Comparison of ENCODE assay signal across 21 cellular contexts in the genomic region with DNA sequence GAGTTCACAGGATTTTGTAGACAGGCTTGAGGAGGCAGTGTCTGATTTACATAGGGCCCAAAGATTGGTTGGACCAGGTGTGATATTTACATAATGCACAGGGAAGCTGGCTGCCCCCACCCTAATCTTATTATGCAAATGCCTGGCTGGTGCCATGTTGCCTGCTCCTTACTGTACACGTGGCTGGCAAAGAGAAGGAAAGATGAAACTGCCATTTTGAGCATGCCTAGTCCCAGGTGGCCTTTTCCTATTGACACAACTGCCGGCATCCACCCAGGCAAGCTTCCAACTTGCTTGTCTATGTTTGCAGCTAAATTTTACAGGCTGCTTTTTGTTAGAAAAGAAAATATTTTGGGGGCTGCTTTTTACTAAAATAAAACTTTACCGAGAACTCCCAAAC.
DNase-seq lines count a peak whose midpoint lies in the region; TF ChIP-seq lines count a peak whose summit lies in the region.
"Had no signal": no experiment of that assay in that cellular context is flagged by ENCODE, and none has a peak within 500 bp of the region (broad histone marks: within the 10 kb centered on the region; RNA-seq: fewer than 3 reads in every experiment).

No MANE protein-coding gene starts in this region.

- H3K27me3 Mint-ChIP-seq in activated CD4-positive, alpha-beta T cell treated with anti-CD3 and anti-CD28 coated beads, Interleukin-2, amount 10 ng/mL, durations not matched to agents 7 days and 5 days = peaks cover 13% of the 10 kb centered on the region

- H3K4me3 Mint-ChIP-seq in activated CD4-positive, alpha-beta T cell treated with anti-CD3 and anti-CD28 coated beads, Interleukin-2, amount 10 ng/mL, durations not matched to agents 7 days and 5 days = no peak overlapping the region
- H3K4me3 Mint-ChIP-seq: activated naive CD4-positive, alpha-beta T cell treated with anti-CD3 and anti-CD28 coated beads, Interleukin-2, amount 50 U/mL, for 24 hours; activated T-cell treated with anti-CD3 and anti-CD28 coated beads, Interleukin-2, amount 50 U/mL, for 72 hours; natural killer cell; stimulated activated naive CD8-positive, alpha-beta T cell treated with anti-CD3 and anti-CD28 coated beads, Interleukin-15, Interleukin-2, amounts not matched to agents 100 ng/mL and 50 ng/mL, for 24 hours; T-helper 17 cell had no signal

- no peaks in the 10 kb centered on the region for H3K27me3 ChIP-seq in ascending aorta
- H3K27me3 ChIP-seq: esophagus squamous epithelium, transverse colon had no signal

- no peaks in the 10 kb centered on the region for H3K4me1 ChIP-seq in ascending aorta
- H3K4me1 ChIP-seq: esophagus squamous epithelium, psoas muscle, transverse colon had no signal

- no peaks in the 10 kb centered on the region for H3K36me3 Mint-ChIP-seq in activated CD4-positive, alpha-beta T cell treated with anti-CD3 and anti-CD28 coated beads, Interleukin-2, amount 10 ng/mL, durations not matched to agents 7 days and 5 days (ENCODE audit: low read depth)
- H3K36me3 Mint-ChIP-seq: activated naive CD4-positive, alpha-beta T cell treated with anti-CD3 and anti-CD28 coated beads, Interleukin-2, amount 50 U/mL, for 24 hours; natural killer cell had no signal

- POLR2A ChIA-PET in activated CD4-positive, alpha-beta T cell treated with anti-CD3 and anti-CD28 coated beads, Interleukin-2, amount 10 ng/mL, durations not matched to agents 7 days and 5 days (lab: Charles Lee) = no interaction called here

- intact Hi-C loops in ascending aorta (cut with DNase I) = no loop called here

- H3K27ac ChIP-seq in VCaP = peak overlapping the region; percentile 26
- no peak overlapping the region for H3K27ac ChIP-seq in ascending aorta
- H3K27ac ChIP-seq: esophagus squamous epithelium, GM23248, psoas muscle, transverse colon had no signal

- H3K4me3 ChIP-seq in NB4 (ENCODE audit: low read depth, low read length) (no peak overlapping the region), ascending aorta (no peak overlapping the region)
- H3K4me3 ChIP-seq: esophagus squamous epithelium, GM23248, psoas muscle, transverse colon had no signal

- no peaks in the 10 kb centered on the region for H3K9me3 ChIP-seq in ascending aorta
- H3K9me3 ChIP-seq: esophagus squamous epithelium, psoas muscle, transverse colon had no signal

- no peak for TF ChIP-seq POLR2A in NB4 (IDR thresholded peaks at IDR 0.05; ENCODE audit: extremely low read depth, insufficient read length)

- H3K9me3 Mint-ChIP-seq in activated CD4-positive, alpha-beta T cell treated with anti-CD3 and anti-CD28 coated beads, Interleukin-2, amount 10 ng/mL, durations not matched to agents 7 days and 5 days = no peaks in the 10 kb centered on the region
- H3K9me3 Mint-ChIP-seq: activated naive CD4-positive, alpha-beta T cell treated with anti-CD3 and anti-CD28 coated beads, Interleukin-2, amount 50 U/mL, for 24 hours; activated T-cell treated with anti-CD3 and anti-CD28 coated beads, Interleukin-2, amount 50 U/mL, for 72 hours; stimulated activated naive CD8-positive, alpha-beta T cell treated with anti-CD3 and anti-CD28 coated beads, Interleukin-15, Interleukin-2, amounts not matched to agents 100 ng/mL and 50 ng/mL, for 24 hours had no signal

- TF ChIP-seq CTCF in NB4 (IDR thresholded peaks at IDR 0.05; ENCODE audit: low read depth, low read length) (no peak), VCaP (conservative IDR thresholded peaks at IDR 0.05) (no peak), ascending aorta (IDR thresholded peaks at IDR 0.05) (no peak)

- CTCF ChIA-PET in activated CD4-positive, alpha-beta T cell treated with anti-CD3 and anti-CD28 coated beads, Interleukin-2, amount 10 ng/mL, durations not matched to agents 7 days and 5 days (lab: Charles Lee) = no interaction called here

- H3K27ac Mint-ChIP-seq in activated CD4-positive, alpha-beta T cell treated with anti-CD3 and anti-CD28 coated beads, Interleukin-2, amount 10 ng/mL, durations not matched to agents 7 days and 5 days = no peak overlapping the region
- H3K27ac Mint-ChIP-seq: activated naive CD4-positive, alpha-beta T cell treated with anti-CD3 and anti-CD28 coated beads, Interleukin-2, amount 50 U/mL, for 24 hours; activated T-cell treated with anti-CD3 and anti-CD28 coated beads, Interleukin-2, amount 50 U/mL, for 72 hours; natural killer cell; stimulated activated naive CD8-positive, alpha-beta T cell treated with anti-CD3 and anti-CD28 coated beads, Interleukin-15, Interleukin-2, amounts not matched to agents 100 ng/mL and 50 ng/mL, for 24 hours; T-helper 17 cell had no signal

- DNase-seq in COR-L47 (lab: John Stamatoyannopoulos, UW) (peak; percentile 44), NB4 (ENCODE audit: low read depth) (peak; percentile 29), NCI-H524 (lab: John Stamatoyannopoulos, UW) (peak; percentile 73 to 86), hippocampal formation (lab: John Stamatoyannopoulos, UW) (no peak), ascending aorta (ENCODE audit: low spot score in 2 of 2) (no peak)
- DNase-seq in activated CD4-positive, alpha-beta T cell treated with anti-CD3 and anti-CD28 coated beads, Interleukin-2, amount 10 ng/mL, durations not matched to agents 7 days and 5 days = no peak
- DNase-seq in activated CD8-positive, alpha-beta memory T cell treated with anti-CD3 and anti-CD28 coated beads, Interleukin-2, amount 50 U/mL, for 48 hours = no peak
- DNase-seq: activated CD4-positive, CD25-positive, alpha-beta regulatory T cell; activated T-cell treated with anti-CD3 and anti-CD28 coated beads, Interleukin-2, amount 50 U/mL, for 72 hours; effector memory CD4-positive, alpha-beta T cell; esophagus squamous epithelium; GM23248; kidney glomerular epithelial cell; natural killer cell; NCI-H226; psoas muscle; T-helper 17 cell; transverse colon had no signal

- no peaks in the 10 kb centered on the region for H3K4me1 Mint-ChIP-seq in activated CD4-positive, alpha-beta T cell treated with anti-CD3 and anti-CD28 coated beads, Interleukin-2, amount 10 ng/mL, durations not matched to agents 7 days and 5 days
- H3K4me1 Mint-ChIP-seq: activated naive CD4-positive, alpha-beta T cell treated with anti-CD3 and anti-CD28 coated beads, Interleukin-2, amount 50 U/mL, for 24 hours; natural killer cell; T-helper 17 cell had no signal

- no peaks in the 10 kb centered on the region for H3K36me3 ChIP-seq in ascending aorta
- H3K36me3 ChIP-seq: esophagus squamous epithelium, transverse colon had no signal

Comparison
In these comparisons a context has a peak if more than half of its experiments do, and no peak if none do; other contexts are left out.
1. DNase-seq: peak in COR-L47 (single experiment), NB4 (single experiment) and NCI-H524 (2 of 2); none in hippocampal formation (0 of 2), ascending aorta (0 of 2), activated CD4-positive, alpha-beta T cell treated with anti-CD3 and anti-CD28 coated beads, Interleukin-2, amount 10 ng/mL, durations not matched to agents 7 days and 5 days (single experiment) and activated CD8-positive, alpha-beta memory T cell treated with anti-CD3 and anti-CD28 coated beads, Interleukin-2, amount 50 U/mL, for 48 hours (single experiment).